ENCODE assay signal across 1 cellular context in genomic region chr12:93115198-93115601, GRCh38.
A peak's percentile ranks its signal among the peaks of the same experiment; 100 is the strongest.
TF ChIP-seq lines count a peak whose summit lies in the region.

No MANE protein-coding gene starts in this region.

TF ChIP-seq in K562, 482 proteins besides CTCF, POLR2A, EP300 and RAD21 (continued from another document and continues in another):
- TF ChIP-seq, protein P1, sequence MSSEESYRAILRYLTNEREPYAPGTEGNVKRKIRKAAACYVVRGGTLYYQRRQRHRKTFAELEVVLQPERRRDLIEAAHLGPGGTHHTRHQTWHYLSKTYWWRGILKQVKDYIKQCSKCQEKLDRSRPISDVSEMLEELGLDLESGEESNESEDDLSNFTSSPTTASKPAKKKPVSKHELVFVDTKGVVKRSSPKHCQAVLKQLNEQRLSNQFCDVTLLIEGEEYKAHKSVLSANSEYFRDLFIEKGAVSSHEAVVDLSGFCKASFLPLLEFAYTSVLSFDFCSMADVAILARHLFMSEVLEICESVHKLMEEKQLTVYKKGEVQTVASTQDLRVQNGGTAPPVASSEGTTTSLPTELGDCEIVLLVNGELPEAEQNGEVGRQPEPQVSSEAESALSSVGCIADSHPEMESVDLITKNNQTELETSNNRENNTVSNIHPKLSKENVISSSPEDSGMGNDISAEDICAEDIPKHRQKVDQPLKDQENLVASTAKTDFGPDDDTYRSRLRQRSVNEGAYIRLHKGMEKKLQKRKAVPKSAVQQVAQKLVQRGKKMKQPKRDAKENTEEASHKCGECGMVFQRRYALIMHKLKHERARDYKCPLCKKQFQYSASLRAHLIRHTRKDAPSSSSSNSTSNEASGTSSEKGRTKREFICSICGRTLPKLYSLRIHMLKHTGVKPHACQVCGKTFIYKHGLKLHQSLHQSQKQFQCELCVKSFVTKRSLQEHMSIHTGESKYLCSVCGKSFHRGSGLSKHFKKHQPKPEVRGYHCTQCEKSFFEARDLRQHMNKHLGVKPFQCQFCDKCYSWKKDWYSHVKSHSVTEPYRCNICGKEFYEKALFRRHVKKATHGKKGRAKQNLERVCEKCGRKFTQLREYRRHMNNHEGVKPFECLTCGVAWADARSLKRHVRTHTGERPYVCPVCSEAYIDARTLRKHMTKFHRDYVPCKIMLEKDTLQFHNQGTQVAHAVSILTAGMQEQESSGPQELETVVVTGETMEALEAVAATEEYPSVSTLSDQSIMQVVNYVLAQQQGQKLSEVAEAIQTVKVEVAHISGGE (CRISPR knock-in tag; IDR thresholded peaks at IDR 0.05), result 0 out of 6 replicates have a peak, but pooled peaks of 1 of the 3 experiments have one; percentile 44
- 0 out of 2 replicates have a peak, but pooled peaks have one; percentile 57 for TF ChIP-seq MBD2 (IDR thresholded peaks at IDR 0.05; ENCODE audit: borderline replicate concordance, low read depth)
- TF ChIP-seq ADNP (tag; IDR thresholded peaks at IDR 0.05), result peak; percentile 73; the same call in 1 of the 2 replicates
- TF ChIP-seq FOXA3 (CRISPR knock-in tag; conservative IDR thresholded peaks at IDR 0.05 in 1 of 2, IDR thresholded peaks at IDR 0.05 in 1 of 2), result no peak
- TF ChIP-seq PML (IDR thresholded peaks at IDR 0.05; ENCODE audit: low read length), result peak; percentile 89
- TF ChIP-seq RCOR1 (IDR thresholded peaks at IDR 0.05; ENCODE audit: borderline replicate concordance in 1 of 2, low read depth in 2 of 2, low read length in 2 of 2), result peak; percentile 30 to 79; a peak in 3 of 4 replicates
- TF ChIP-seq ZNF274 (IDR thresholded peaks at IDR 0.05; ENCODE audit: borderline replicate concordance, low read depth, low read length), result peak; percentile 68; the same call in 1 of the 2 replicates
- TF ChIP-seq GATA2 (CRISPR knock-in tag; IDR thresholded peaks at IDR 0.05), result peak; percentile 88
- TF ChIP-seq HDAC8 (tag; IDR thresholded peaks at IDR 0.05), result no peak
- TF ChIP-seq ZZZ3 (IDR thresholded peaks at IDR 0.05), result no peak
- peak; percentile 76 for TF ChIP-seq PHB2 (IDR thresholded peaks at IDR 0.05; ENCODE audit: low read depth)
- TF ChIP-seq SMAD4 (CRISPR knock-in tag; conservative IDR thresholded peaks at IDR 0.05), result peak; percentile 90
- TF ChIP-seq ZNF766 (CRISPR knock-in tag; conservative IDR thresholded peaks at IDR 0.05), result peak; percentile 52
- TF ChIP-seq FOXA1 (IDR thresholded peaks at IDR 0.05; ENCODE audit: borderline replicate concordance), result no peak
- TF ChIP-seq XRCC5 (IDR thresholded peaks at IDR 0.05; ENCODE audit: low read depth, low read length), result no peak
- TF ChIP-seq, protein P2, sequence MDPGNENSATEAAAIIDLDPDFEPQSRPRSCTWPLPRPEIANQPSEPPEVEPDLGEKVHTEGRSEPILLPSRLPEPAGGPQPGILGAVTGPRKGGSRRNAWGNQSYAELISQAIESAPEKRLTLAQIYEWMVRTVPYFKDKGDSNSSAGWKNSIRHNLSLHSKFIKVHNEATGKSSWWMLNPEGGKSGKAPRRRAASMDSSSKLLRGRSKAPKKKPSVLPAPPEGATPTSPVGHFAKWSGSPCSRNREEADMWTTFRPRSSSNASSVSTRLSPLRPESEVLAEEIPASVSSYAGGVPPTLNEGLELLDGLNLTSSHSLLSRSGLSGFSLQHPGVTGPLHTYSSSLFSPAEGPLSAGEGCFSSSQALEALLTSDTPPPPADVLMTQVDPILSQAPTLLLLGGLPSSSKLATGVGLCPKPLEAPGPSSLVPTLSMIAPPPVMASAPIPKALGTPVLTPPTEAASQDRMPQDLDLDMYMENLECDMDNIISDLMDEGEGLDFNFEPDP (CRISPR knock-in tag; IDR thresholded peaks at IDR 0.05), result no peak
- no peak for TF ChIP-seq ZBTB17 (CRISPR knock-in tag; IDR thresholded peaks at IDR 0.05)
- peak; percentile 62; the same call in 1 of the 2 replicates for TF ChIP-seq DMBX1 (CRISPR knock-in tag; IDR thresholded peaks at IDR 0.05; ENCODE audit: borderline replicate concordance)
- peak; percentile 96 for TF ChIP-seq POLR2AphosphoS5 (IDR thresholded peaks at IDR 0.05; ENCODE audit: control insufficient read depth, insufficient read depth, low read depth, low read length)
- TF ChIP-seq, protein P3, sequence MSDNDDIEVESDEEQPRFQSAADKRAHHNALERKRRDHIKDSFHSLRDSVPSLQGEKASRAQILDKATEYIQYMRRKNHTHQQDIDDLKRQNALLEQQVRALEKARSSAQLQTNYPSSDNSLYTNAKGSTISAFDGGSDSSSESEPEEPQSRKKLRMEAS (CRISPR knock-in tag; IDR thresholded peaks at IDR 0.05), result peak; percentile 47
- peak; percentile 32; the same call in 1 of the 2 replicates for TF ChIP-seq ZNF592 (IDR thresholded peaks at IDR 0.05)
- peak; percentile 51; the same call in 1 of the 2 replicates for TF ChIP-seq CREB1 (IDR thresholded peaks at IDR 0.05)
- TF ChIP-seq CREB1 (CRISPR knock-in tag; IDR thresholded peaks at IDR 0.05), result no peak
- TF ChIP-seq AFF1 (IDR thresholded peaks at IDR 0.05; ENCODE audit: low read depth in 1 of 2, partially characterized antibody in 2 of 2), result peak in 1 of 2 experiments; percentile 58
- TF ChIP-seq RBM17 (IDR thresholded peaks at IDR 0.05; ENCODE audit: borderline replicate concordance, low read depth, low read length), result no peak
- no peak for TF ChIP-seq THRA (IDR thresholded peaks at IDR 0.05)
- TF ChIP-seq PYGO2 (tag; IDR thresholded peaks at IDR 0.05), result no peak
- peak; percentile 94 to 97 for TF ChIP-seq TRIM24 (IDR thresholded peaks at IDR 0.05)
- no peak for TF ChIP-seq NR4A1 (CRISPR knock-in tag; IDR thresholded peaks at IDR 0.05)
- TF ChIP-seq NR4A1 (tag; IDR thresholded peaks at IDR 0.05), result peak; percentile 20; the same call in 1 of the 2 replicates
- TF ChIP-seq, protein P4, sequence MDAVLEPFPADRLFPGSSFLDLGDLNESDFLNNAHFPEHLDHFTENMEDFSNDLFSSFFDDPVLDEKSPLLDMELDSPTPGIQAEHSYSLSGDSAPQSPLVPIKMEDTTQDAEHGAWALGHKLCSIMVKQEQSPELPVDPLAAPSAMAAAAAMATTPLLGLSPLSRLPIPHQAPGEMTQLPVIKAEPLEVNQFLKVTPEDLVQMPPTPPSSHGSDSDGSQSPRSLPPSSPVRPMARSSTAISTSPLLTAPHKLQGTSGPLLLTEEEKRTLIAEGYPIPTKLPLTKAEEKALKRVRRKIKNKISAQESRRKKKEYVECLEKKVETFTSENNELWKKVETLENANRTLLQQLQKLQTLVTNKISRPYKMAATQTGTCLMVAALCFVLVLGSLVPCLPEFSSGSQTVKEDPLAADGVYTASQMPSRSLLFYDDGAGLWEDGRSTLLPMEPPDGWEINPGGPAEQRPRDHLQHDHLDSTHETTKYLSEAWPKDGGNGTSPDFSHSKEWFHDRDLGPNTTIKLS (IDR thresholded peaks at IDR 0.05; ENCODE audit: borderline replicate concordance, low read depth), result peak; percentile 29; the same call in 1 of the 2 replicates
- TF ChIP-seq ATF1 (CRISPR knock-in tag; IDR thresholded peaks at IDR 0.05), result no peak
- 0 out of 2 replicates have a peak, but pooled peaks have one; percentile 26 for TF ChIP-seq ATF1 (tag; IDR thresholded peaks at IDR 0.05)
- TF ChIP-seq SAP30 (IDR thresholded peaks at IDR 0.05; ENCODE audit: borderline replicate concordance, insufficient read depth, low read depth, low read length, poor library complexity, severe bottlenecking), result no peak
- TF ChIP-seq RNF2 (IDR thresholded peaks at IDR 0.05), result peak; percentile 62; the same call in 1 of the 2 replicates
- TF ChIP-seq MAFG (tag; conservative IDR thresholded peaks at IDR 0.05), result no peak
- TF ChIP-seq GATAD2A (IDR thresholded peaks at IDR 0.05), result no peak
- TF ChIP-seq KHSRP (IDR thresholded peaks at IDR 0.05), result 0 out of 2 replicates have a peak, but pooled peaks have one; percentile 20
- 0 out of 2 replicates have a peak, but pooled peaks have one; percentile 40 for TF ChIP-seq ZNF584 (CRISPR knock-in tag; IDR thresholded peaks at IDR 0.05; ENCODE audit: low read depth)
- no peak for TF ChIP-seq GTF3C2 (IDR thresholded peaks at IDR 0.05; ENCODE audit: borderline replicate concordance, extremely low read depth, insufficient read length)
- TF ChIP-seq HDAC1 (IDR thresholded peaks at IDR 0.05), result peak in 1 of 2 experiments; percentile 61; a peak in 2 of 4 replicates
- TF ChIP-seq NR2C2 (CRISPR knock-in tag; IDR thresholded peaks at IDR 0.05), result no peak
- no peak for TF ChIP-seq NR2C2 (tag; IDR thresholded peaks at IDR 0.05)
- TF ChIP-seq ETS2 (tag; IDR thresholded peaks at IDR 0.05; ENCODE audit: borderline replicate concordance, poor library complexity, severe bottlenecking), result no peak
- TF ChIP-seq LCOR (CRISPR knock-in tag; IDR thresholded peaks at IDR 0.05), result no peak
- no peak for TF ChIP-seq SAFB (IDR thresholded peaks at IDR 0.05; ENCODE audit: borderline replicate concordance, low read depth, low read length)
- TF ChIP-seq ZNF3 (CRISPR knock-in tag; IDR thresholded peaks at IDR 0.05), result no peak
- no peak; the same call in 1 of the 2 replicates for TF ChIP-seq FOSL1 (tag; conservative IDR thresholded peaks at IDR 0.05)
- TF ChIP-seq ZNF24 (IDR thresholded peaks at IDR 0.05), result no peak
